ENCODE assay signal across 12 cellular contexts in genomic region chr2:105786231-105787230, GRCh38. TPM values are rescaled to one million over a fixed set of nuclear protein-coding genes. Genes with fewer than 3 reads are reported as not detected.
DNase-seq lines count a peak whose midpoint lies in the region; ATAC-seq and TF ChIP-seq lines count a peak whose summit lies in the region.
"Had no signal": no experiment of that assay in that cellular context is flagged by ENCODE, and none has a peak within 500 bp of the region (broad histone marks: within the 10 kb centered on the region; RNA-seq: fewer than 3 reads in every experiment).

No MANE protein-coding gene starts in this region.

- no peaks in the 10 kb centered on the region for H3K79me1 ChIP-seq in trophoblast cell (ENCODE audit: low read length)

- H3K79me2 ChIP-seq in DND-41 (ENCODE audit: insufficient read depth, low read length) (peaks cover 96% of the 10 kb centered on the region), trophoblast cell (ENCODE audit: control insufficient read depth, insufficient read depth, low read length, poor library complexity) (peaks cover 14% of the 10 kb centered on the region)

- H3K4me2 ChIP-seq in DND-41 (ENCODE audit: insufficient read depth, low read length) (no peak overlapping the region), trophoblast cell (ENCODE audit: low read length) (no peak overlapping the region)

- H4K12ac ChIP-seq in trophoblast cell (ENCODE audit: low read depth, low read length), result no peak overlapping the region

- peaks cover 61% of the 10 kb centered on the region for H4K20me1 ChIP-seq in DND-41 (ENCODE audit: insufficient read depth, low read length)

- no peak overlapping the region for H4K8ac ChIP-seq in trophoblast cell (ENCODE audit: low read depth, low read length)

- intact Hi-C loops in activated T-helper 2 cell treated with anti-CD3 and anti-CD28 coated beads, Interferon-gamma antibody, Interleukin-2, Interleukin-4, amounts not matched to agents 10 μg/mL and 5 μg/mL and 100 μg/mL, durations not matched to agents 14 hours and 24 hours and 36 hours (cut with micrococcal nuclease), result loop anchor here (10.0 kb wide), 1 partner anchor 212 kb away; no protein-coding TSS in a partner anchor

- H3K36me3 ChIP-seq in DND-41 (ENCODE audit: insufficient read depth, low read length) (peaks cover 3% of the 10 kb centered on the region; the same call in 1 of the 2 replicates), KOPT-K1 (ENCODE audit: insufficient read depth, low read length) (peaks cover 7% of the 10 kb centered on the region; the same call in 1 of the 2 replicates), trophoblast cell (ENCODE audit: control insufficient read depth in 1 of 2, insufficient read depth in 2 of 2, low read length in 2 of 2) (peaks cover 2 to 3% of the 10 kb centered on the region in 2 experiments)

- no peak overlapping the region for H3K4ac ChIP-seq in trophoblast cell (ENCODE audit: low read depth, low read length)

- H2BK12ac ChIP-seq in trophoblast cell (ENCODE audit: low read length), result no peak overlapping the region

- no peak overlapping the region for H3K23ac ChIP-seq in trophoblast cell (ENCODE audit: low read length)

- H3K4me3 ChIP-seq in DND-41 (ENCODE audit: low read depth in 1 of 2, low read length in 2 of 2), result no peak overlapping the region
- no peak overlapping the region for H3K4me3 ChIP-seq in trophoblast cell (ENCODE audit: low read depth, low read length)
- H3K4me3 ChIP-seq: esophagus muscularis mucosa had no signal

- H3K4me3 Mint-ChIP-seq in activated T-helper 2 cell treated with anti-CD3 and anti-CD28 coated beads, Interferon-gamma antibody, Interleukin-2, Interleukin-4, amounts not matched to agents 10 μg/mL and 5 μg/mL and 100 μg/mL, durations not matched to agents 14 hours and 24 hours and 36 hours (ENCODE audit: low read depth), result no peak overlapping the region

- H3K27me3 ChIP-seq in DND-41 (ENCODE audit: insufficient read depth, low read length, poor library complexity) (no peaks in the 10 kb centered on the region), trophoblast cell (ENCODE audit: insufficient read depth, low read length) (no peaks in the 10 kb centered on the region)
- H3K27me3 ChIP-seq: esophagus muscularis mucosa had no signal

- WGBS in trophoblast cell (ENCODE audit: extremely low coverage, insufficient coverage, insufficient read length), result no CpG with 5 or more reads among the region's 23 CpGs

- ATAC-seq in DND-41 (ENCODE audit: insufficient read depth, low read depth) (no peak), GM18505 (IDR thresholded peaks at IDR 0.05; ENCODE audit: unreplicated experiment) (no peak), HG02973 (IDR thresholded peaks at IDR 0.05; ENCODE audit: unreplicated experiment) (no peak)

- DNase-seq in DND-41 (no peak), trophoblast cell (no peak), NCI-H2107 treated with DMSO at 0.1 percent for 48 hours (lab: John Stamatoyannopoulos, UW; ENCODE audit: unreplicated experiment) (no peak)
- no peak for DNase-seq in activated T-helper 2 cell treated with anti-CD3 and anti-CD28 coated beads, Interferon-gamma antibody, Interleukin-2, Interleukin-4, amounts not matched to agents 10 μg/mL and 5 μg/mL and 100 μg/mL, durations not matched to agents 14 hours and 24 hours and 36 hours (ENCODE audit: low spot score)
- DNase-seq: islet precursor cell; NCI-H1092; stimulated activated CD4-positive, alpha-beta T cell treated with anti-CD3 and anti-CD28 coated beads, Interleukin-4, amount 100 ng/mL, for 4 hours had no signal

- H2AFZ ChIP-seq in DND-41 (ENCODE audit: low read depth, low read length) (no peak overlapping the region), trophoblast cell (ENCODE audit: insufficient read depth, low read length, poor library complexity) (no peak overlapping the region)

- H3K14ac ChIP-seq in trophoblast cell (ENCODE audit: low read length), result no peak overlapping the region

- H3K27me3 Mint-ChIP-seq in activated T-helper 2 cell treated with anti-CD3 and anti-CD28 coated beads, Interferon-gamma antibody, Interleukin-2, Interleukin-4, amounts not matched to agents 10 μg/mL and 5 μg/mL and 100 μg/mL, durations not matched to agents 14 hours and 24 hours and 36 hours (ENCODE audit: low read depth), result no peaks in the 10 kb centered on the region

- H3K9ac ChIP-seq in DND-41 (ENCODE audit: low read depth, low read length) (no peak overlapping the region), trophoblast cell (ENCODE audit: low read length) (no peak overlapping the region)

- no peak overlapping the region for H4K91ac ChIP-seq in trophoblast cell (ENCODE audit: low read depth, low read length)

- H2AK5ac ChIP-seq in trophoblast cell (ENCODE audit: low read length), result no peak overlapping the region

- H3K9me3 Mint-ChIP-seq in activated T-helper 2 cell treated with anti-CD3 and anti-CD28 coated beads, Interferon-gamma antibody, Interleukin-2, Interleukin-4, amounts not matched to agents 10 μg/mL and 5 μg/mL and 100 μg/mL, durations not matched to agents 14 hours and 24 hours and 36 hours, result no peaks in the 10 kb centered on the region

- no peak for TF ChIP-seq CTCF in DND-41 (IDR thresholded peaks at IDR 0.05; ENCODE audit: borderline replicate concordance, extremely low read depth, low read length, poor library complexity, severe bottlenecking)

- H3K18ac ChIP-seq in trophoblast cell (ENCODE audit: low read length), result peak overlapping the region; percentile 91

- H3K27ac Mint-ChIP-seq in activated T-helper 2 cell treated with anti-CD3 and anti-CD28 coated beads, Interferon-gamma antibody, Interleukin-2, Interleukin-4, amounts not matched to agents 10 μg/mL and 5 μg/mL and 100 μg/mL, durations not matched to agents 14 hours and 24 hours and 36 hours, result peak overlapping the region; percentile 86

- peaks cover 41% of the 10 kb centered on the region for H3K36me3 Mint-ChIP-seq in activated T-helper 2 cell treated with anti-CD3 and anti-CD28 coated beads, Interferon-gamma antibody, Interleukin-2, Interleukin-4, amounts not matched to agents 10 μg/mL and 5 μg/mL and 100 μg/mL, durations not matched to agents 14 hours and 24 hours and 36 hours (ENCODE audit: low read depth)

- H2BK5ac ChIP-seq in trophoblast cell (ENCODE audit: low read depth, low read length, poor library complexity), result no peak overlapping the region

- H3K27ac ChIP-seq in DND-41 (ENCODE audit: low read length), result peak overlapping the region; percentile 30; the same call in 1 of the 2 replicates
- peak overlapping the region; percentile 56 for H3K27ac ChIP-seq in KOPT-K1 (ENCODE audit: low read depth, low read length, poor library complexity, severe bottlenecking)
- H3K27ac ChIP-seq in trophoblast cell (ENCODE audit: low read depth, low read length), result no peak overlapping the region
- H3K27ac ChIP-seq: esophagus muscularis mucosa, VCaP had no signal

- no peak overlapping the region for H2BK120ac ChIP-seq in trophoblast cell (ENCODE audit: insufficient read depth, low read length, poor library complexity)

- H3K9me3 ChIP-seq in DND-41 (ENCODE audit: insufficient read depth, low read length, severe bottlenecking), result no peaks in the 10 kb centered on the region
- no peaks in the 10 kb centered on the region for H3K9me3 ChIP-seq in KOPT-K1 (ENCODE audit: insufficient read depth, low read length, poor library complexity, severe bottlenecking)
- peaks cover 2% of the 10 kb centered on the region for H3K9me3 ChIP-seq in trophoblast cell (ENCODE audit: insufficient read depth, low read depth, low read length)
- H3K9me3 ChIP-seq: esophagus muscularis mucosa had no signal

- no peak for TF ChIP-seq POLR2A in GM18505 (IDR thresholded peaks at IDR 0.05; ENCODE audit: borderline replicate concordance, extremely low read depth, insufficient read depth, insufficient read length)

- H3K4me1 ChIP-seq in DND-41 (ENCODE audit: insufficient read depth, low read length), result no peaks in the 10 kb centered on the region
- peaks cover 0 to 3% of the 10 kb centered on the region in 2 experiments for H3K4me1 ChIP-seq in trophoblast cell (ENCODE audit: control insufficient read depth in 1 of 2, insufficient read depth in 2 of 2, low read length in 2 of 2)

- H3K4me1 Mint-ChIP-seq in activated T-helper 2 cell treated with anti-CD3 and anti-CD28 coated beads, Interferon-gamma antibody, Interleukin-2, Interleukin-4, amounts not matched to agents 10 μg/mL and 5 μg/mL and 100 μg/mL, durations not matched to agents 14 hours and 24 hours and 36 hours (ENCODE audit: low read depth), result peaks cover 90% of the 10 kb centered on the region

RNA-seq across cellular contexts. Expression of gene NCK2, which starts 41.8 kb away (rescaled TPM):
- total RNA-seq in activated T-helper 2 cell treated with anti-CD3 and anti-CD28 coated beads, Interferon-gamma antibody, Interleukin-2, Interleukin-4, amounts not matched to agents 10 μg/mL and 5 μg/mL and 100 μg/mL, durations not matched to agents 14 hours and 24 hours and 36 hours, result 72.4 and 73.9 TPM in 2 replicates
- 48.7 and 51.4 TPM in 2 replicates for polyA plus RNA-seq in trophoblast cell (2013)
